ENCODE assay signal across 19 cellular contexts in genomic region chr17:27363322-27363721, GRCh38.
"Had no signal": no experiment of that assay in that cellular context is flagged by ENCODE, and none has a peak within 500 bp of the region (broad histone marks: within the 10 kb centered on the region; RNA-seq: fewer than 3 reads in every experiment).

No MANE protein-coding gene starts in this region.

- H3K36me3 ChIP-seq: stomach, suprapubic skin, upper lobe of left lung had no signal

- H3K27me3 ChIP-seq: foreskin keratinocyte, stomach, suprapubic skin, upper lobe of left lung had no signal

- H3K4me3 ChIP-seq: SK-N-MC, stomach, suprapubic skin, upper lobe of left lung had no signal

- ATAC-seq: activated CD8-positive, alpha-beta T cell treated with anti-CD3 and anti-CD28 coated beads, Interleukin-2, amount 10 ng/mL, durations not matched to agents 7 days and 5 days; activated naive CD4-positive, alpha-beta T cell treated with anti-CD3 and anti-CD28 coated beads, Interleukin-2, amount 50 U/mL, for 72 hours; foreskin keratinocyte; stimulated activated effector memory CD8-positive, alpha-beta T cell treated with anti-CD3 and anti-CD28 coated beads, Interleukin-12 subunit alpha, Interleukin-12 subunit beta, amount 100 ng/mL, for 72 hours had no signal

- H3K4me1 ChIP-seq: foreskin keratinocyte, suprapubic skin had no signal

- H3K9me3 ChIP-seq: stomach, suprapubic skin, upper lobe of left lung had no signal

- DNase-seq: activated CD4-positive, alpha-beta T cell treated with anti-CD3 and anti-CD28 coated beads for 1 hour; activated CD4-positive, alpha-beta T cell treated with anti-CD3 and anti-CD28 coated beads, Interleukin-2, amount 50 U/mL, for 1 hour; activated CD8-positive, alpha-beta T cell treated with anti-CD3 and anti-CD28 coated beads, Interleukin-2, amount 10 ng/mL, durations not matched to agents 7 days and 5 days; activated gamma-delta T cell treated with Interleukin-2 at 50 U/mL for 16 hours; effector CD8-positive, alpha-beta T cell; foreskin keratinocyte; hippocampal formation; naive B cell; nucleus accumbens; right cardiac atrium; SHP77; stimulated activated CD4-positive, alpha-beta T cell treated with anti-CD3 and anti-CD28 coated beads, Interleukin-2, amount 100 ng/mL, for 24 hours; stomach; upper lobe of left lung had no signal

- H3K27ac ChIP-seq: foreskin keratinocyte, suprapubic skin, VCaP had no signal
